Comparison of ENCODE assay signal across 13 cellular contexts in the genomic region with DNA sequence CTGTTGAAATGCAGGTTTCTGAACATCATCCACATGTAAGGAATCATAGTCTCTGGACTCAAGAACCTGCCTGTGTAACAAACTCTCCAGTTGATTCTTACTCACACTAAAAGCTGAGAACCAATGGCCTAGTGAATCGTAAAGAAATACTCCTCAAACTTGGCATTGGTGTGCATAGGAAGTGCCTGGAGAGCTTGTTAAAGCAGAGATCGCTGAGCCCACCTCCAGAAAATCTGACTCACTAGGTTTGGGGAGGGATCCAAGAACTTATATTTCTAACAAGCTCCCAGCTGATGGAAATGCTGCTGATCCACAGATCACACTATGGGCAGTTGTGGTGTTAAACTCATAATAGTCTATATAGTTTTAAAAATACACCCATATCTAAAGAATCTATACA. TPM values are rescaled to one million over a fixed set of nuclear protein-coding genes. Genes with fewer than 3 reads are reported as not detected.
DNase-seq lines count a peak whose midpoint lies in the region; ATAC-seq and TF ChIP-seq lines count a peak whose summit lies in the region.
"Had no signal": no experiment of that assay in that cellular context is flagged by ENCODE, and none has a peak within 500 bp of the region (broad histone marks: within the 10 kb centered on the region; RNA-seq: fewer than 3 reads in every experiment).

No MANE protein-coding gene starts in this region.

- POLR2A ChIA-PET in AG04450 (lab: Yijun Ruan, JAX), result interaction anchor here (0.5 to 3.1 kb wide), 4 partner anchors 12 to 133 kb away, joined by 3 to 20 read pairs (median 4); a partner anchor contains a TSS

- TF ChIP-seq CTCF in AG04450 (IDR thresholded peaks at IDR 0.05; ENCODE audit: low read depth, low read length), result no peak
- no peak for TF ChIP-seq CTCF in tibial nerve (IDR thresholded peaks at IDR 0.05)

- no peaks in the 10 kb centered on the region for H3K36me3 ChIP-seq in tibial nerve
- H3K36me3 ChIP-seq: SJCRH30 had no signal

- WGBS in tibial nerve, 2 donors, result 56 to 60% methylated on average over 2 of the region's 2 CpGs

- CTCF ChIA-PET in AG04450 (lab: Charles Lee), result interaction anchor here (2.5 to 6.0 kb wide), 3 partner anchors 29 to 178 kb away, joined by 15 to 159 read pairs (median 45); a partner anchor contains a TSS

- H3K27me3 ChIP-seq in AG04450 (ENCODE audit: control insufficient read depth, insufficient read depth, low read length), result no peaks in the 10 kb centered on the region
- no peaks in the 10 kb centered on the region for H3K27me3 ChIP-seq in tibial nerve
- H3K27me3 ChIP-seq: SJCRH30 had no signal

- no peak overlapping the region for H3K4me3 ChIP-seq in AG04450 (ENCODE audit: low read depth, low read length)
- H3K4me3 ChIP-seq in tibial nerve, result no peak overlapping the region
- H3K4me3 ChIP-seq: SJCRH30 had no signal

- peak in 1 of 2 donors; percentile 20 for TF ChIP-seq EP300 in tibial nerve (IDR thresholded peaks at IDR 0.05)

- peaks cover 0 to 42% (median 11%) of the 10 kb centered on the region in 4 donors for H3K4me1 ChIP-seq in tibial nerve

- DNase-seq in AG04450 (ENCODE audit: low read depth, low spot score) (peak; percentile 80), LoVo (ENCODE audit: low spot score) (peak; percentile 5), dermis microvascular lymphatic vessel endothelial cell (ENCODE audit: low read depth in 2 of 2) (peak; percentile 96 to 99), myocyte (ENCODE audit: low read depth) (peak; percentile 15), tibial nerve (ENCODE audit: low spot score in 2 of 2) (no peak), T-helper 2 cell (no peak)
- DNase-seq: activated CD4-positive, alpha-beta T cell treated with anti-CD3 and anti-CD28 coated beads for 4 hours; effector CD4-positive, alpha-beta T cell; NCI-H446 treated with DMSO at 0.1 percent for 48 hours; stimulated activated CD4-positive, alpha-beta T cell treated with anti-CD3 and anti-CD28 coated beads, Interleukin-4, amount 100 ng/mL, for 24 hours had no signal

- H3K9me3 ChIP-seq in AG04450 (ENCODE audit: control insufficient read depth, insufficient read depth, low read length) (no peaks in the 10 kb centered on the region), tibial nerve (no peaks in the 10 kb centered on the region)
- H3K9me3 ChIP-seq: SJCRH30 had no signal

- TF ChIP-seq POLR2A in tibial nerve (IDR thresholded peaks at IDR 0.05), result no peak

- ATAC-seq in HG02678 (IDR thresholded peaks at IDR 0.05; ENCODE audit: unreplicated experiment) (no peak), HG02884 (IDR thresholded peaks at IDR 0.05; ENCODE audit: unreplicated experiment) (no peak)

- H3K27ac ChIP-seq in AG04450 (ENCODE audit: low read depth, low read length) (peak overlapping the region; percentile 22), tibial nerve (peak overlapping the region in 1 of 4 donors; percentile 75)
- H3K27ac ChIP-seq: SJCRH30 had no signal

RNA-seq across cellular contexts. Expression of a gene that starts 55.8 kb away (rescaled TPM):
- polyA plus RNA-seq in AG04450 (2011; rRNA removed), result 39.1 and 49.5 TPM in 2 replicates
- 25.4 and 36.0 TPM in 2 replicates for polyA minus RNA-seq in AG04450 (2011; rRNA and poly(A)+ RNA removed)
- total RNA-seq in dermis microvascular lymphatic vessel endothelial cell (17.3 and 28.8 TPM in 2 replicates), myocyte (21.9 and 24.9 TPM in 2 replicates), tibial nerve (100 to 1,000 TPM in 1 of 4 donors, 10 to 100 TPM in 3; 81.2 to 147 (median 92.9) TPM)
- 363 TPM for polyA plus RNA-seq in myocyte (2012)

Comparison
In these comparisons a context has a peak if more than half of its experiments do, and no peak if none do; other contexts are left out.
1. DNase-seq: peak in AG04450 (single experiment), LoVo (single experiment), dermis microvascular lymphatic vessel endothelial cell (2 of 2) and myocyte (single experiment); none in tibial nerve (0 of 2) and T-helper 2 cell (0 of 5).